Comparison of ENCODE assay signal across 8 cellular contexts in the genomic region with DNA sequence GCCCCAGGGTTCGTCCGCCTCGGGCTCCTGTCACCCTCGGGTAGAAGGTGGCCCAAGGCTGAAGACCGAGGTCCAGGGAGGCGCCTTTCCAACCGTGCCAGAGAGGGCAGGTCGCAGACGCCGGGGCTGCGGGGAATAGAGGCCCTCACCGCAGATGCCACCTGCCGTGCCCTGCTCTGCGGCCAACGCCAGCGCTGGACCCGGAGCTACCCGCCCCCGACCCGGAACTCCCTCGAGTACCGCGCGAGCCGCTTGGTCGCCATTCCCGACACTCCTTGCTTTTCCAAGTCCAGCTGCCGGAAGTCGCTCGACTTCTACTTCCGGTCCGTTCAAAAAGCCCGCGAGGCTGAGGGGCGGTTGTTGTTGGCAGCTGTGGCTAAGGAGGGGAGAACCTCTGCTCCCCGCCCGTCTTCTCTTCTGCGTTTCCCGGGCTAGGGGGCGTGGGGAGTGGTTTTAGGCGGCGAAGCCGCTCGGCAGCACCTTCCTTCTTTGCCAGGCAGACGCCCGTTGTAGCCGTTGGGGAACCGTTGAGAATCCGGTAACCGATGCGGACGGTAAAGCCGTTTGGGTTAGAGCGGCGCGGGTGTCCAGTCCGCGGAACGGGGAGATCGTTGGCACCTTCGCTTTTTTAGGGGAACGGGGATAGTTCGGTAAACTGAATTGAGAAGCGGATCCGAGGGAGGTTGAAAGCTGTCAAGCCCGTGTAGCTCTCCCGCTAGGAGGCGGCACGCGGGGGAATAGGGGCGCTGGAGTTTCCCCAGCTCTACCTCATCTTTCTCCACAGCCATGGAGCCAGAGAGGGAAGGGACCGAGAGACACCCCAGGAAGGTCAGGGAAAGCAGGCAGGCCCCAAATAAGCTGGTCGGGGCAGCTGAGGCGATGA. TPM values are rescaled to one million over a fixed set of nuclear protein-coding genes. Genes with fewer than 3 reads are reported as not detected.
DNase-seq lines count a peak whose midpoint lies in the region; ATAC-seq and TF ChIP-seq lines count a peak whose summit lies in the region.

A gene with protein sequence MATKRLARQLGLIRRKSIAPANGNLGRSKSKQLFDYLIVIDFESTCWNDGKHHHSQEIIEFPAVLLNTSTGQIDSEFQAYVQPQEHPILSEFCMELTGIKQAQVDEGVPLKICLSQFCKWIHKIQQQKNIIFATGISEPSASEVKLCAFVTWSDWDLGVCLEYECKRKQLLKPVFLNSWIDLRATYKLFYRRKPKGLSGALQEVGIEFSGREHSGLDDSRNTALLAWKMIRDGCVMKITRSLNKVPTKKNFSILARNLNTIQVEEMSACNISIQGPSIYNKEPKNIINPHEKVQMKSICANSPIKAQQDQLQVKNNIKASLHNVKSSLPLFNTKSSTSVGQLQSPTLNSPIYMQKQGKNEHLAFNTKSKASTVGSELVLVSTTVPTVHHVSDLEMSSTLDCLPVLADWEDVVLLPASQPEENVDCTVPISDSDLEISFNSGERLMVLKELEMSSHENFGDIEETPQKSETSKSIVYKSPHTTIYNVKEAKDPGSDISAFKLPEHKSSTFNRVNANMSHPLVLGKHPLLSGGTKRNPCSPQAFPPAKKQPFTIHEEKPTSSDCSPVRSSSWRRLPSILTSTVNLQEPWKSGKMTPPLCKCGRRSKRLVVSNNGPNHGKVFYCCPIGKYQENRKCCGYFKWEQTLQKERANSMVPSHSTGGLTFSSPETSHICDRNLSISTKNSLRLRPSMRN (minus strand): TSS at position 305 of the 883 bp plus-strand sequence. CDS start 42 bp downstream, at position 263.
A gene with protein sequence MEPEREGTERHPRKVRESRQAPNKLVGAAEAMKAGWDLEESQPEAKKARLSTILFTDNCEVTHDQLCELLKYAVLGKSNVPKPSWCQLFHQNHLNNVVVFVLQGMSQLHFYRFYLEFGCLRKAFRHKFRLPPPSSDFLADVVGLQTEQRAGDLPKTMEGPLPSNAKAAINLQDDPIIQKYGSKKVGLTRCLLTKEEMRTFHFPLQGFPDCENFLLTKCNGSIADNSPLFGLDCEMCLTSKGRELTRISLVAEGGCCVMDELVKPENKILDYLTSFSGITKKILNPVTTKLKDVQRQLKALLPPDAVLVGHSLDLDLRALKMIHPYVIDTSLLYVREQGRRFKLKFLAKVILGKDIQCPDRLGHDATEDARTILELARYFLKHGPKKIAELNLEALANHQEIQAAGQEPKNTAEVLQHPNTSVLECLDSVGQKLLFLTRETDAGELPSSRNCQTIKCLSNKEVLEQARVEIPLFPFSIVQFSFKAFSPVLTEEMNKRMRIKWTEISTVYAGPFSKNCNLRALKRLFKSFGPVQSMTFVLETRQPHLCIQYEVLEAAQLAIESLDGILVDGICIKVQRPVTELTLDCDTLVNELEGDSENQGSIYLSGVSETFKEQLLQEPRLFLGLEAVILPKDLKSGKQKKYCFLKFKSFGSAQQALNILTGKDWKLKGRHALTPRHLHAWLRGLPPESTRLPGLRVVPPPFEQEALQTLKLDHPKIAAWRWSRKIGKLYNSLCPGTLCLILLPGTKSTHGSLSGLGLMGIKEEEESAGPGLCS (plus strand): TSS at position 360 of the 883 bp plus-strand sequence. CDS start 427 bp downstream, at position 787.

- H3K27ac Mint-ChIP-seq in activated B cell treated with CpG ODN at 0.5 μM for 24 hours = peak within 1 kb of the TSS; percentile 77

- POLR2A ChIA-PET in activated B cell treated with CpG ODN at 0.5 μM for 24 hours (lab: Charles Lee) = interaction anchor here (0.6 to 1.7 kb wide), 4 partner anchors 9 to 191 kb away, joined by 4 to 10 read pairs (median 5); a partner anchor contains a TSS

- H3K27ac ChIP-seq in caudate nucleus (ENCODE audit: low read depth, low read length) (peak within 1 kb of the TSS; percentile 83), spleen (peak within 1 kb of the TSS; percentile 72 to 91 (median 88))

- TF ChIP-seq POLR2A in spleen (IDR thresholded peaks at IDR 0.05) = no peak

- 0 to 1% (median 0%) methylated on average over 43 to 74 of the region's 74 CpGs for WGBS in spleen, 5 donors

- TF ChIP-seq CTCF in activated B cell treated with CpG ODN at 0.5 μM for 24 hours (IDR thresholded peaks at IDR 0.05) = no peak
- TF ChIP-seq CTCF in spleen (IDR thresholded peaks at IDR 0.05 in 8 of 11, conservative IDR thresholded peaks at IDR 0.05 in 3 of 11) = peak in 3 of 11 experiments; percentile 6 to 43 (median 31)

- H3K27me3 Mint-ChIP-seq in activated B cell treated with CpG ODN at 0.5 μM for 24 hours = no peaks in the 10 kb centered on the region

- peak within 1 kb of the TSS; percentile 54 to 87 (median 74) for H3K4me3 ChIP-seq in spleen

- peaks cover 0 to 13% (median 0%) of the 10 kb centered on the region in 6 donors for H3K36me3 ChIP-seq in spleen

- H3K36me3 Mint-ChIP-seq in activated B cell treated with CpG ODN at 0.5 μM for 24 hours (ENCODE audit: low read depth) = peaks cover 5% of the 10 kb centered on the region

- CTCF ChIA-PET in activated B cell treated with CpG ODN at 0.5 μM for 24 hours (lab: Charles Lee) = interaction anchor here (1.6 kb wide), 1 partner anchor 44 kb away, joined by 4 read pairs; no protein-coding TSS in a partner anchor

- peaks cover 0 to 34% (median 22%) of the 10 kb centered on the region in 6 donors for H3K4me1 ChIP-seq in spleen

- no peaks in the 10 kb centered on the region for H3K9me3 ChIP-seq in spleen

- ATAC-seq in GM18907 (IDR thresholded peaks at IDR 0.05; ENCODE audit: unreplicated experiment) (peak; percentile 85), HG03159 (IDR thresholded peaks at IDR 0.05; ENCODE audit: unreplicated experiment) (peak; percentile 73), activated B cell treated with CpG ODN at 0.5 μM for 24 hours (ENCODE audit: low read depth) (peak; percentile 86)

- peak; percentile 96 for DNase-seq in AG08395 (ENCODE audit: low spot score)
- DNase-seq in NCI-H2227 treated with DMSO at 0.1 percent for 48 hours (lab: John Stamatoyannopoulos, UW) = peak; percentile 96
- DNase-seq in activated B cell treated with CpG ODN at 0.5 μM for 24 hours = peak; percentile 67
- peak; percentile 29 to 93 (median 81) for DNase-seq in caudate nucleus (lab: John Stamatoyannopoulos, UW)
- DNase-seq in inferior parietal cortex (ENCODE audit: extremely low spot score) = peak; percentile 94
- DNase-seq in spleen = peak; percentile 91

- peak within 1 kb of the TSS; percentile 98 for H3K4me3 Mint-ChIP-seq in activated B cell treated with CpG ODN at 0.5 μM for 24 hours

- intact Hi-C loops in activated B cell treated with CpG ODN at 0.5 μM for 24 hours (cut with micrococcal nuclease) = loop anchor here (1.0 to 5.0 kb wide), 4 partner anchors 43 to 94 kb away; a partner anchor contains a TSS
- intact Hi-C loops in spleen (cut with DNase I; ENCODE audit: low total_unique reads) = no loop called here

- H3K9me3 Mint-ChIP-seq in activated B cell treated with CpG ODN at 0.5 μM for 24 hours = no peaks in the 10 kb centered on the region

- no peaks in the 10 kb centered on the region for H3K27me3 ChIP-seq in spleen (replicated peaks in 1 of 7)

- H3K4me1 Mint-ChIP-seq in activated B cell treated with CpG ODN at 0.5 μM for 24 hours = peaks cover 15% of the 10 kb centered on the region

RNA-seq across cellular contexts. Expression of the first gene that starts in this region (rescaled TPM):
- 4.3 and 4.5 TPM in 2 replicates for total RNA-seq in activated B cell treated with CpG ODN at 0.5 μM for 24 hours
- 10 to 100 TPM in 3 of 7 donors, 1 to 10 TPM in 4; 6.9 to 15.3 (median 8.9) TPM for total RNA-seq in spleen
- polyA plus RNA-seq in spleen = 1 to 10 TPM; 2.5 to 5.8 (median 3.8) TPM

RNA-seq across cellular contexts. Expression of the second gene that starts in this region (rescaled TPM):
- total RNA-seq in activated B cell treated with CpG ODN at 0.5 μM for 24 hours = 0.44 and 0.83 TPM in 2 replicates
- total RNA-seq in spleen = 1 to 10 TPM; 1.1 to 3.7 (median 1.9) TPM
- polyA plus RNA-seq in spleen = 1 to 10 TPM in 1 of 3 donors, under 1 TPM in 2; 0.46 to 1.1 (median 0.90) TPM

Comparison
In these comparisons a context has a peak if more than half of its experiments do, and no peak if none do; other contexts are left out.
1. Peak in every context shown above with its lines: DNase-seq, ATAC-seq, H3K4me3 ChIP-seq and H3K27ac ChIP-seq.